In the genomic region with DNA sequence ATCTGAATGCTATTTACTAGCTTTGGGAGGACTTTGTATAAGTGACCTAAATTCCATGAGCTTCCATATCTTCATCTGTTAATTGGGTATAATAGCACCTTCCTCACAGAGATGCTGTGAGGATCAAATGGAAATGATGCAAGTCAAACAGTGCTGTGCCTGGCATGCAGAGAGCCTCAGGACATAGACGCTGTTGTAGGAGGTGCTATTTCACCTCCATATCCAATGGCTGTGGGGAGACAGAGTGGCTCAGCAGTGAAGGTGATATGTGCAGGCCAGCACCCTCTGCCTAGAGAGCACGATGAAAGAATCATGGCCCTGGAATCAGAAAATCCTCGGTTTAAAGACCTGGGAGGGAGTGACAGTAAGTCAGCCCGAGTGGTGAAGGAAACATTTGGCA, we compare ENCODE assay signal across 18 cellular contexts. TPM values are rescaled to one million over a fixed set of nuclear protein-coding genes. Genes with fewer than 3 reads are reported as not detected.
DNase-seq lines count a peak whose midpoint lies in the region; ATAC-seq and TF ChIP-seq lines count a peak whose summit lies in the region.
"Had no signal": no experiment of that assay in that cellular context is flagged by ENCODE, and none has a peak within 500 bp of the region (broad histone marks: within the 10 kb centered on the region; RNA-seq: fewer than 3 reads in every experiment).

No MANE protein-coding gene starts in this region.

- H3K4me1 ChIP-seq in mammary epithelial cell (ENCODE audit: insufficient read depth, low read length) (no peaks in the 10 kb centered on the region), PC-3 (ENCODE audit: insufficient read depth, low read length) (no peaks in the 10 kb centered on the region)
- H3K4me1 ChIP-seq: BLaER1 had no signal

- POLR2A ChIA-PET in MCF 10A (lab: Yijun Ruan, JAX): interaction anchor here (0.6 to 6.0 kb wide), 4 partner anchors 10 to 256 kb away, joined by 3 to 75 read pairs (median 4); a partner anchor contains a TSS
- POLR2A ChIA-PET in WTC11 (lab: Charles Lee): interaction anchor here (1.1 kb wide), 1 partner anchor 16 kb away, joined by 3 read pairs; a partner anchor contains a TSS
- POLR2A ChIA-PET in PC-3 (lab: Charles Lee; ENCODE audit: unreplicated experiment): no interaction called here

- H3K27me3 ChIP-seq in mammary epithelial cell (ENCODE audit: insufficient read depth, low read length): no peaks in the 10 kb centered on the region
- H3K27me3 ChIP-seq in PC-3 (ENCODE audit: low read length): no peaks in the 10 kb centered on the region
- H3K27me3 ChIP-seq: BLaER1 had no signal

- dilution Hi-C loops in mammary epithelial cell (cut with HindIII; ENCODE audit: low sequenced_read_pairs): no loop called here

- CTCF ChIA-PET in MCF 10A (lab: Yijun Ruan, JAX) (interaction anchor here (0.6 to 0.9 kb wide), 2 partner anchors 84 to 306 kb away, joined by 3 read pairs; no protein-coding TSS in a partner anchor), mammary epithelial cell (lab: Charles Lee; ENCODE audit: low non-redundant PET) (no interaction called here), WTC11 (lab: Charles Lee) (interaction anchor here (0.6 to 2.0 kb wide), 3 partner anchors 10 to 293 kb away, joined by 3 to 6 read pairs (median 5); no protein-coding TSS in a partner anchor), PC-3 (lab: Charles Lee) (no interaction called here)

- in situ Hi-C loops in mammary epithelial cell (cut with MboI; ENCODE audit: low sequenced_read_pairs in 2 of 2): no loop called here

- peak overlapping the region; percentile 52 for H3K27ac Mint-ChIP-seq in MCF 10A (ENCODE audit: low read depth, unreplicated experiment)
- H3K27ac Mint-ChIP-seq in WTC11: no peak overlapping the region
- no peak overlapping the region for H3K27ac Mint-ChIP-seq in stimulated activated memory B cell treated with anti-CD40 and anti-IgM and Interleukin-4, amounts not matched to agents 10 μg/mL and 1 μg/mL and 100 μg/mL, for 72 hours
- H3K27ac Mint-ChIP-seq in chondrocyte (ENCODE audit: unreplicated experiment): no peak overlapping the region
- H3K27ac Mint-ChIP-seq: CD14-positive monocyte; CD4-positive, alpha-beta memory T cell had no signal

- H3K9me3 ChIP-seq in mammary epithelial cell (replicated peaks; ENCODE audit: insufficient read depth, low read length): no peaks in the 10 kb centered on the region
- no peaks in the 10 kb centered on the region for H3K9me3 ChIP-seq in PC-3 (ENCODE audit: low read length)
- H3K9me3 ChIP-seq: BLaER1 had no signal

- H3K9me3 Mint-ChIP-seq in MCF 10A (ENCODE audit: unreplicated experiment): no peaks in the 10 kb centered on the region
- no peaks in the 10 kb centered on the region for H3K9me3 Mint-ChIP-seq in WTC11
- H3K9me3 Mint-ChIP-seq in stimulated activated memory B cell treated with anti-CD40 and anti-IgM and Interleukin-4, amounts not matched to agents 10 μg/mL and 1 μg/mL and 100 μg/mL, for 72 hours: no peaks in the 10 kb centered on the region
- H3K9me3 Mint-ChIP-seq in chondrocyte (ENCODE audit: low read depth): no peaks in the 10 kb centered on the region
- H3K9me3 Mint-ChIP-seq: CD14-positive monocyte had no signal

- H3K36me3 ChIP-seq in mammary epithelial cell (ENCODE audit: insufficient read depth, low read length): no peaks in the 10 kb centered on the region
- no peaks in the 10 kb centered on the region for H3K36me3 ChIP-seq in PC-3 (ENCODE audit: low read depth, low read length)
- H3K36me3 ChIP-seq: BLaER1 had no signal

- no peaks in the 10 kb centered on the region for H4K20me1 ChIP-seq in mammary epithelial cell (ENCODE audit: insufficient read depth, low read length)
- no peaks in the 10 kb centered on the region for H4K20me1 ChIP-seq in PC-3 (ENCODE audit: low read length)
- H4K20me1 ChIP-seq: BLaER1 had no signal

- ATAC-seq in WTC11 (peak; percentile 86), PC-3 (no peak), HG03457 (IDR thresholded peaks at IDR 0.05; ENCODE audit: unreplicated experiment) (no peak)
- ATAC-seq in stimulated activated memory B cell treated with anti-CD40 and anti-IgM and Interleukin-4, amounts not matched to agents 10 μg/mL and 1 μg/mL and 100 μg/mL, for 72 hours: peak; percentile 17
- ATAC-seq: HCT116, HepG2 had no signal

- H3K4me1 Mint-ChIP-seq in MCF 10A (ENCODE audit: insufficient read depth, unreplicated experiment): peaks cover 16% of the 10 kb centered on the region
- H3K4me1 Mint-ChIP-seq in WTC11: 0 out of 2 replicates have a peak, but pooled peaks cover 3% of the 10 kb centered on the region
- no peaks in the 10 kb centered on the region for H3K4me1 Mint-ChIP-seq in stimulated activated memory B cell treated with anti-CD40 and anti-IgM and Interleukin-4, amounts not matched to agents 10 μg/mL and 1 μg/mL and 100 μg/mL, for 72 hours
- H3K4me1 Mint-ChIP-seq in chondrocyte (ENCODE audit: low read depth): no peaks in the 10 kb centered on the region
- H3K4me1 Mint-ChIP-seq: CD4-positive, alpha-beta memory T cell had no signal

- H3K9me2 ChIP-seq in PC-3 (replicated peaks; ENCODE audit: low read length): no peaks in the 10 kb centered on the region

- BruUV-seq in MCF 10A (replicated peaks; lab: Mats Ljungman, UMichigan): no TSS peak
- BruUV-seq in mammary epithelial cell (replicated peaks; lab: Mats Ljungman, UMichigan): no TSS peak
- BruUV-seq in PC-3 (replicated peaks; lab: Mats Ljungman, UMichigan): no TSS peak

- H3K27ac ChIP-seq in mammary epithelial cell (ENCODE audit: insufficient read depth, low read depth, low read length) (no peak overlapping the region), PC-3 (ENCODE audit: low read length) (no peak overlapping the region)
- H3K27ac ChIP-seq: 22Rv1, BLaER1, GM23248 had no signal

- intact Hi-C loops in MCF 10A (cut with micrococcal nuclease) (no loop called here), mammary epithelial cell (cut with micrococcal nuclease) (no loop called here), PC-3 (cut with micrococcal nuclease) (no loop called here)

- no peak for DNase-seq in MCF 10A (ENCODE audit: unreplicated experiment)
- DNase-seq in mammary epithelial cell: no peak
- no peak for DNase-seq in WTC11 (ENCODE audit: low spot score)
- DNase-seq in iPS-NIHi7 (ENCODE audit: extremely low spot score): peak; percentile 24
- no peak for DNase-seq in chondrocyte (ENCODE audit: low spot score)
- DNase-seq in PC-3: no peak
- DNase-seq: CD4-positive, alpha-beta memory T cell; DMS79 treated with DMSO at 0.1 percent for 48 hours; GF-D8; GM23248; H7 had no signal

- WGBS in mammary epithelial cell (ENCODE audit: low coverage, missing lambda C conversion rate): 83% methylated on average over 3 of the region's 4 CpGs

- H2AFZ ChIP-seq in mammary epithelial cell (ENCODE audit: low read depth, low read length) (no peak overlapping the region), PC-3 (ENCODE audit: low read length) (no peak overlapping the region)
- H2AFZ ChIP-seq: GM23248 had no signal

- no peak overlapping the region for H3K4me3 Mint-ChIP-seq in MCF 10A (ENCODE audit: unreplicated experiment)
- no peak overlapping the region for H3K4me3 Mint-ChIP-seq in WTC11
- no peak overlapping the region for H3K4me3 Mint-ChIP-seq in stimulated activated memory B cell treated with anti-CD40 and anti-IgM and Interleukin-4, amounts not matched to agents 10 μg/mL and 1 μg/mL and 100 μg/mL, for 72 hours
- no peak overlapping the region for H3K4me3 Mint-ChIP-seq in chondrocyte (ENCODE audit: unreplicated experiment)
- H3K4me3 Mint-ChIP-seq: CD14-positive monocyte; CD4-positive, alpha-beta memory T cell had no signal

- H3K4me3 ChIP-seq in mammary epithelial cell (replicated peaks in 1 of 3; ENCODE audit: insufficient read depth in 1 of 3, low read depth in 2 of 3, low read length in 3 of 3): no peak overlapping the region
- H3K4me3 ChIP-seq in PC-3 (ENCODE audit: low read length): no peak overlapping the region
- H3K4me3 ChIP-seq: BLaER1, GM23248 had no signal

- H3K36me3 Mint-ChIP-seq in MCF 10A (ENCODE audit: insufficient read depth, unreplicated experiment) (peaks cover 5% of the 10 kb centered on the region), WTC11 (no peaks in the 10 kb centered on the region), chondrocyte (ENCODE audit: low read depth) (peaks cover 1% of the 10 kb centered on the region)
- no peaks in the 10 kb centered on the region for H3K36me3 Mint-ChIP-seq in stimulated activated memory B cell treated with anti-CD40 and anti-IgM and Interleukin-4, amounts not matched to agents 10 μg/mL and 1 μg/mL and 100 μg/mL, for 72 hours
- H3K36me3 Mint-ChIP-seq: CD14-positive monocyte; CD4-positive, alpha-beta memory T cell had no signal

- H3K27me3 Mint-ChIP-seq in MCF 10A (ENCODE audit: insufficient read depth, unreplicated experiment) (no peaks in the 10 kb centered on the region), WTC11 (ENCODE audit: low read depth) (no peaks in the 10 kb centered on the region), chondrocyte (ENCODE audit: low read depth) (no peaks in the 10 kb centered on the region)
- H3K27me3 Mint-ChIP-seq in stimulated activated memory B cell treated with anti-CD40 and anti-IgM and Interleukin-4, amounts not matched to agents 10 μg/mL and 1 μg/mL and 100 μg/mL, for 72 hours: peaks cover 20% of the 10 kb centered on the region

- H3K79me2 ChIP-seq in mammary epithelial cell (ENCODE audit: insufficient read depth, low read length): no peaks in the 10 kb centered on the region
- no peaks in the 10 kb centered on the region for H3K79me2 ChIP-seq in PC-3 (ENCODE audit: low read length)

- H3F3A ChIP-seq in PC-3 (ENCODE audit: low read length, unreplicated experiment): no peaks in the 10 kb centered on the region

- TF ChIP-seq CTCF in MCF 10A (IDR thresholded peaks at IDR 0.05; ENCODE audit: unreplicated experiment) (no peak), mammary epithelial cell (conservative IDR thresholded peaks at IDR 0.05 in 1 of 2, IDR thresholded peaks at IDR 0.05 in 1 of 2; ENCODE audit: extremely low read depth in 1 of 2, insufficient read depth in 1 of 2, low read depth in 1 of 2, low read length in 2 of 2) (no peak), WTC11 (IDR thresholded peaks at IDR 0.05) (no peak), chondrocyte (IDR thresholded peaks at IDR 0.05) (no peak), PC-3 (conservative IDR thresholded peaks at IDR 0.05; ENCODE audit: low read depth, low read length) (no peak)

- H3K9ac ChIP-seq in mammary epithelial cell (ENCODE audit: insufficient read depth, low read length): no peak overlapping the region
- no peak overlapping the region for H3K9ac ChIP-seq in PC-3 (ENCODE audit: low read length)
- H3K9ac ChIP-seq: BLaER1, GM23248 had no signal

- H3K4me2 ChIP-seq in mammary epithelial cell (ENCODE audit: insufficient read depth, low read depth, low read length) (no peak overlapping the region), PC-3 (ENCODE audit: low read length) (no peak overlapping the region)
- H3K4me2 ChIP-seq: BLaER1 had no signal

TF ChIP-seq in WTC11, 78 proteins besides CTCF, POLR2A, EP300 and RAD21 (continues in another document):
- no peak for TF ChIP-seq EMX1 (CRISPR knock-in tag; IDR thresholded peaks at IDR 0.05)

RNA-seq across cellular contexts. Expression of a gene that starts 16.0 kb away (rescaled TPM):
- total RNA-seq in MCF 10A (2022) (23.2 and 25.3 TPM in 2 replicates), mammary epithelial cell (10 to 100 TPM; 34.8 to 37.2 TPM), WTC11 (2021) (20.1 to 28.5 TPM (median 22.9 TPM) in 3 replicates), chondrocyte (5.7 to 15.6 TPM (median 15.5 TPM) in 3 replicates), PC-3 (2014; rRNA removed) (1.3 and 7.3 TPM in 2 replicates)
- 17.6 TPM for polyA plus RNA-seq in mammary epithelial cell
- 2.6 TPM for polyA minus RNA-seq in mammary epithelial cell
- total RNA-seq: HepG2 had no signal
- polyA plus RNA-seq: HepG2 had no signal

Comparison
In these comparisons a context has a peak if more than half of its experiments do, and no peak if none do; other contexts are left out.
1. CTCF ChIA-PET loops: an anchor here in MCF 10A (0.6 to 0.9 kb wide) and WTC11 (0.6 to 2.0 kb wide); none called in mammary epithelial cell and PC-3.
2. ATAC-seq: peak in WTC11 (single experiment) and stimulated activated memory B cell treated with anti-CD40 and anti-IgM and Interleukin-4, amounts not matched to agents 10 μg/mL and 1 μg/mL and 100 μg/mL, for 72 hours (single experiment); none in PC-3 (single experiment) and HG03457 (single experiment).